Comparison of ENCODE assay signal across 21 cellular contexts in the genomic region with DNA sequence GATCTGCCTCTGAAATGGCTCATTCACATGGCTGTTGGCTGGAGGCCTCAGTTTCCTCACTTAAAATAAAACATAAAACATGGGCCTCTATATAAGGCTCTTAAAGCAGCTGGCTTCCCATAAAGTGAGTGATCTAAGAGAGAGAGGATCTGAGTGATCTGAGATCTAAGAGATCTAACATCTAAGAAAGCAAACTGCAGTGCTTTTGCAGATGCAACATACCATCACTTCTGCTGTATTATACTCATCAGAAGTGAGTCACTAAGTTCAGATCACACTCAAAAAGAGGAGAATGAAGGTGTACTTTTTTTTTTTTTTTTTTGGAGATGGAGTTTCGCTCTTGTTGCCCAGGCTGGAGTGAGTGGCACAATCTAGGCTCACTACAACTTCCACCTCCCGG. TPM values are rescaled to one million over a fixed set of nuclear protein-coding genes. Genes with fewer than 3 reads are reported as not detected.
DNase-seq lines count a peak whose midpoint lies in the region; ATAC-seq and TF ChIP-seq lines count a peak whose summit lies in the region.
"Had no signal": no experiment of that assay in that cellular context is flagged by ENCODE, and none has a peak within 500 bp of the region (broad histone marks: within the 10 kb centered on the region; RNA-seq: fewer than 3 reads in every experiment).

No MANE protein-coding gene starts in this region.

- H3K27ac ChIP-seq in CD4-positive, CD25-positive, alpha-beta regulatory T cell (ENCODE audit: insufficient read depth, low read length, poor library complexity, severe bottlenecking): no peak overlapping the region
- H3K27ac ChIP-seq in fibroblast of lung (ENCODE audit: insufficient read depth, low read length): peak overlapping the region; percentile 23
- H3K27ac ChIP-seq: Peyer's patch had no signal

- TF ChIP-seq CTCF in HFFc6 (IDR thresholded peaks at IDR 0.05): no peak
- TF ChIP-seq CTCF in fibroblast of lung (conservative IDR thresholded peaks at IDR 0.05 in 1 of 2, IDR thresholded peaks at IDR 0.05 in 1 of 2; ENCODE audit: low read depth in 1 of 2, low read length in 2 of 2): no peak

- H3K9ac ChIP-seq in fibroblast of lung (ENCODE audit: insufficient read depth, low read length): no peak overlapping the region

- H2AFZ ChIP-seq in fibroblast of lung (ENCODE audit: low read length): no peak overlapping the region

- H3K36me3 Mint-ChIP-seq in activated CD4-positive, alpha-beta memory T cell treated with anti-CD3 and anti-CD28 coated beads for 36 hours: no peaks in the 10 kb centered on the region
- peaks cover 8% of the 10 kb centered on the region for H3K36me3 Mint-ChIP-seq in activated CD4-positive, alpha-beta memory T cell treated with anti-CD3 and anti-CD28 coated beads, Interleukin-2, amount 10 ng/mL, durations not matched to agents 7 days and 5 days (ENCODE audit: low read depth)
- peaks cover 6% of the 10 kb centered on the region for H3K36me3 Mint-ChIP-seq in CD4-positive, CD25-positive, alpha-beta regulatory T cell
- H3K36me3 Mint-ChIP-seq in HFFc6 (ENCODE audit: low read depth): peaks cover 38% of the 10 kb centered on the region

- H3K9me3 ChIP-seq in CD4-positive, CD25-positive, alpha-beta regulatory T cell (ENCODE audit: control insufficient read depth in 2 of 2, low read length in 2 of 2): no peaks in the 10 kb centered on the region
- H3K9me3 ChIP-seq in fibroblast of lung (ENCODE audit: control insufficient read depth, insufficient read depth, low read depth, low read length): no peaks in the 10 kb centered on the region
- H3K9me3 ChIP-seq: Peyer's patch had no signal

- no peaks in the 10 kb centered on the region for H3K36me3 ChIP-seq in CD4-positive, CD25-positive, alpha-beta regulatory T cell (ENCODE audit: control insufficient read depth, insufficient read depth, low read length)
- peaks cover 10% of the 10 kb centered on the region for H3K36me3 ChIP-seq in fibroblast of lung (ENCODE audit: control insufficient read depth, insufficient read depth, low read length)
- H3K36me3 ChIP-seq: Peyer's patch had no signal

- no peak overlapping the region for H3K4me2 ChIP-seq in fibroblast of lung (ENCODE audit: extremely low read depth, insufficient read depth, low read length)

- H3K79me2 ChIP-seq in fibroblast of lung (ENCODE audit: control insufficient read depth, insufficient read depth, low read length): no peaks in the 10 kb centered on the region

- peak overlapping the region; percentile 74 for H3K27ac Mint-ChIP-seq in activated CD4-positive, alpha-beta memory T cell treated with anti-CD3 and anti-CD28 coated beads for 36 hours
- no peak overlapping the region for H3K27ac Mint-ChIP-seq in activated CD4-positive, alpha-beta memory T cell treated with anti-CD3 and anti-CD28 coated beads, Interleukin-2, amount 10 ng/mL, durations not matched to agents 7 days and 5 days
- peak overlapping the region; percentile 49 to 79 (median 59) for H3K27ac Mint-ChIP-seq in CD4-positive, CD25-positive, alpha-beta regulatory T cell
- H3K27ac Mint-ChIP-seq in HFFc6: peak overlapping the region; percentile 57

- no peaks in the 10 kb centered on the region for H3K27me3 Mint-ChIP-seq in activated CD4-positive, alpha-beta memory T cell treated with anti-CD3 and anti-CD28 coated beads for 36 hours
- no peaks in the 10 kb centered on the region for H3K27me3 Mint-ChIP-seq in activated CD4-positive, alpha-beta memory T cell treated with anti-CD3 and anti-CD28 coated beads, Interleukin-2, amount 10 ng/mL, durations not matched to agents 7 days and 5 days
- H3K27me3 Mint-ChIP-seq in CD4-positive, CD25-positive, alpha-beta regulatory T cell: no peaks in the 10 kb centered on the region
- no peaks in the 10 kb centered on the region; the same call in 1 of the 2 replicates for H3K27me3 Mint-ChIP-seq in HFFc6 (ENCODE audit: insufficient read depth)
- H3K27me3 Mint-ChIP-seq: CD4-positive, alpha-beta memory T cell had no signal

- intact Hi-C loops in activated CD4-positive, alpha-beta memory T cell treated with anti-CD3 and anti-CD28 coated beads for 36 hours (cut with micrococcal nuclease): no loop called here

- no peaks in the 10 kb centered on the region for H3K9me3 Mint-ChIP-seq in activated CD4-positive, alpha-beta memory T cell treated with anti-CD3 and anti-CD28 coated beads for 36 hours
- H3K9me3 Mint-ChIP-seq in activated CD4-positive, alpha-beta memory T cell treated with anti-CD3 and anti-CD28 coated beads, Interleukin-2, amount 10 ng/mL, durations not matched to agents 7 days and 5 days: peaks cover 6% of the 10 kb centered on the region
- peaks cover 0 to 2% (median 0%) of the 10 kb centered on the region in 7 donors for H3K9me3 Mint-ChIP-seq in CD4-positive, CD25-positive, alpha-beta regulatory T cell
- no peaks in the 10 kb centered on the region for H3K9me3 Mint-ChIP-seq in HFFc6
- H3K9me3 Mint-ChIP-seq: CD4-positive, alpha-beta memory T cell had no signal

- no peak overlapping the region for H3K4me3 Mint-ChIP-seq in activated CD4-positive, alpha-beta memory T cell treated with anti-CD3 and anti-CD28 coated beads for 36 hours
- H3K4me3 Mint-ChIP-seq in activated CD4-positive, alpha-beta memory T cell treated with anti-CD3 and anti-CD28 coated beads, Interleukin-2, amount 10 ng/mL, durations not matched to agents 7 days and 5 days: no peak overlapping the region
- peak overlapping the region in 1 of 4 donors; percentile 36 for H3K4me3 Mint-ChIP-seq in CD4-positive, CD25-positive, alpha-beta regulatory T cell
- H3K4me3 Mint-ChIP-seq in HFFc6: no peak overlapping the region
- H3K4me3 Mint-ChIP-seq: CD4-positive, alpha-beta memory T cell had no signal

- CTCF ChIA-PET in activated CD4-positive, alpha-beta memory T cell treated with anti-CD3 and anti-CD28 coated beads for 36 hours (lab: Charles Lee): interaction anchor here (0.8 to 2.5 kb wide), 5 partner anchors 23 to 181 kb away, joined by 3 to 9 read pairs (median 4); no protein-coding TSS in a partner anchor
- CTCF ChIA-PET in activated CD4-positive, alpha-beta memory T cell treated with anti-CD3 and anti-CD28 coated beads, Interleukin-2, amount 10 ng/mL, durations not matched to agents 7 days and 5 days (lab: Charles Lee): interaction anchor here (1.2 to 2.1 kb wide), 5 partner anchors 10 to 26 kb away, joined by 3 to 5 read pairs (median 4); no protein-coding TSS in a partner anchor

- no peak overlapping the region for H3K4me3 ChIP-seq in CD4-positive, CD25-positive, alpha-beta regulatory T cell (ENCODE audit: low read depth, low read length)
- H3K4me3 ChIP-seq in fibroblast of lung (replicated peaks in 1 of 4; ENCODE audit: control extremely low read depth in 1 of 4, insufficient read depth in 1 of 4, low read depth in 3 of 4, low read length in 4 of 4): no peak overlapping the region
- H3K4me3 ChIP-seq: GM12878, Peyer's patch had no signal

- ATAC-seq in CD4-positive, CD25-positive, alpha-beta regulatory T cell (ENCODE audit: low read depth in 2 of 2): peak; percentile 62 to 73
- ATAC-seq in HG03097 (IDR thresholded peaks at IDR 0.05; ENCODE audit: low FRiP score, unreplicated experiment) (no peak), HG03565 (IDR thresholded peaks at IDR 0.05; ENCODE audit: unreplicated experiment) (no peak)
- ATAC-seq: GM12878, HepG2 had no signal

- H3K4me1 Mint-ChIP-seq in activated CD4-positive, alpha-beta memory T cell treated with anti-CD3 and anti-CD28 coated beads for 36 hours (ENCODE audit: low read depth): peaks cover 43% of the 10 kb centered on the region
- peaks cover 35% of the 10 kb centered on the region for H3K4me1 Mint-ChIP-seq in activated CD4-positive, alpha-beta memory T cell treated with anti-CD3 and anti-CD28 coated beads, Interleukin-2, amount 10 ng/mL, durations not matched to agents 7 days and 5 days
- H3K4me1 Mint-ChIP-seq in CD4-positive, CD25-positive, alpha-beta regulatory T cell: peaks cover 19 to 42% (median 28%) of the 10 kb centered on the region in 4 donors
- peaks cover 26% of the 10 kb centered on the region for H3K4me1 Mint-ChIP-seq in HFFc6 (ENCODE audit: low read depth)

- DNase-seq in activated CD4-positive, alpha-beta memory T cell treated with anti-CD3 and anti-CD28 coated beads for 36 hours: no peak
- no peak for DNase-seq in activated CD4-positive, alpha-beta memory T cell treated with anti-CD3 and anti-CD28 coated beads, Interleukin-2, amount 10 ng/mL, durations not matched to agents 7 days and 5 days
- no peak for DNase-seq in CD4-positive, CD25-positive, alpha-beta regulatory T cell
- no peak for DNase-seq in HFFc6
- DNase-seq in fibroblast of lung (ENCODE audit: low read depth in 2 of 2): no peak
- DNase-seq in NCI-H1092 treated with DMSO at 0.1 percent for 48 hours (lab: John Stamatoyannopoulos, UW): no peak
- DNase-seq: BE2C; Calu3; CD4-positive, alpha-beta memory T cell; KG1; NCI-H1694 treated with DMSO at 0.1 percent for 48 hours; NCI-H2107; NCI-H510A; NCI-H748 treated with DMSO at 0.1 percent for 48 hours; NK-92 treated with Interleukin-12 subunit alpha and Interleukin-12 subunit beta, amount 100 ng/mL, for 24 hours; Peyer's patch; Right ventricle myocardium superior had no signal

- H4K20me1 ChIP-seq in fibroblast of lung (ENCODE audit: control insufficient read depth, extremely low read depth, insufficient read depth, low read length): no peaks in the 10 kb centered on the region

- no peaks in the 10 kb centered on the region for H3K27me3 ChIP-seq in CD4-positive, CD25-positive, alpha-beta regulatory T cell (ENCODE audit: control insufficient read depth, insufficient read depth, low read length)
- H3K27me3 ChIP-seq in fibroblast of lung (ENCODE audit: control insufficient read depth, insufficient read depth, low read length): no peaks in the 10 kb centered on the region
- H3K27me3 ChIP-seq: BE2C, Peyer's patch had no signal

- peaks cover 12% of the 10 kb centered on the region for H3K4me1 ChIP-seq in CD4-positive, CD25-positive, alpha-beta regulatory T cell (ENCODE audit: control insufficient read depth, insufficient read depth, low read length, poor library complexity, severe bottlenecking)
- peaks cover 6% of the 10 kb centered on the region for H3K4me1 ChIP-seq in fibroblast of lung (ENCODE audit: control insufficient read depth, extremely low read depth, insufficient read depth, low read length)

- POLR2A ChIA-PET in activated CD4-positive, alpha-beta memory T cell treated with anti-CD3 and anti-CD28 coated beads for 36 hours (lab: Charles Lee): interaction anchor here (0.8 to 1.8 kb wide), 3 partner anchors 12 to 20 kb away, joined by 3 to 6 read pairs (median 3); a partner anchor contains a TSS
- POLR2A ChIA-PET in activated CD4-positive, alpha-beta memory T cell treated with anti-CD3 and anti-CD28 coated beads, Interleukin-2, amount 10 ng/mL, durations not matched to agents 7 days and 5 days (lab: Charles Lee): interaction anchor here (13.5 kb wide), 1 partner anchor 15 kb away, joined by 391 read pairs; a partner anchor contains a TSS

RNA-seq across cellular contexts. Expression of a gene that starts 18.1 kb away (rescaled TPM):
- total RNA-seq in activated CD4-positive, alpha-beta memory T cell treated with anti-CD3 and anti-CD28 coated beads for 36 hours: 1,000 to 10,000 TPM; 2,378 to 2,407 TPM
- 1,000 to 10,000 TPM; 1,570 to 1,577 TPM for total RNA-seq in activated CD4-positive, alpha-beta memory T cell treated with anti-CD3 and anti-CD28 coated beads, Interleukin-2, amount 10 ng/mL, durations not matched to agents 7 days and 5 days
- 1,352 TPM for total RNA-seq in CD4-positive, CD25-positive, alpha-beta regulatory T cell
- 1,000 to 10,000 TPM; 1,495 to 1,932 (median 1,615) TPM for polyA plus RNA-seq in CD4-positive, CD25-positive, alpha-beta regulatory T cell
- total RNA-seq in HFFc6 (2021; fragmentation: NEBNext Ultra II Directional; extraction: Animal tissue kit (Norgen Biotek cat#: 25700)): 1,000 to 10,000 TPM; 1,520 to 2,256 (median 2,072) TPM
- total RNA-seq in fibroblast of lung: 2,158 and 2,829 TPM in 2 replicates
- polyA plus RNA-seq in fibroblast of lung: 2,431 and 3,603 TPM in 2 replicates
- 1,300 and 1,880 TPM in 2 replicates for polyA plus RNA-seq in fibroblast of lung (2012)
- 1,673 and 3,479 TPM in 2 replicates for polyA minus RNA-seq in fibroblast of lung (ENCODE audit: low replicate concordance)

Comparison
In these comparisons a context has a peak if more than half of its experiments do, and no peak if none do; other contexts are left out.
1. ATAC-seq: peak in CD4-positive, CD25-positive, alpha-beta regulatory T cell (2 of 2); none in HG03097 (single experiment) and HG03565 (single experiment).